In the genomic region with DNA sequence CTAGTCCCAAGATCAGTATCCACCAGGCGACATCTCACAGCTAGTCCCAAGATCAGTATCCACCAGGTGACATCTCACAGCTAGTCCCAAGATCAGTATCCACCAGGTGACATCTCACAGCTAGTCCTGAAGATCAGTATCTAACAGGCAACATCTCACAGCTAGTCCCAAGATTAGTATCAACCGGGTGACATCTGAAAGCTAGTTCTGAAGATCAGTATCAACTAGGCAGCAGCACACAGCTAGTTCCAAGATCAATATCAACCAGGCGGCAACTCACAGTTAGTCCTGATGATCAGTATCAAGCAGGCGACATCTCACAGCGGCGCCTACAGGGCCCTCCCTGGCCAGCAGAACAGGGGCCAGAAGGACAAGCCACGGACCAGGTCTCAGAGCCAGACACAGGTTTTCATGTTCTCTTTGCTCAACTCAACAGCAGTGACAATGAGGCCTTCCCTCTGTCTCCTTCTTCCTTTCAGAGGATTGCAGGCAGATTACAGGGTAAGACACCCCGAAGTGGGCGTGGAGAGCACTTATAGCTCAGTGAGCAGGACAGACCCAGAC, we compare ENCODE assay signal across 30 cellular contexts.
"Had no signal": no experiment of that assay in that cellular context is flagged by ENCODE, and none has a peak within 500 bp of the region (broad histone marks: within the 10 kb centered on the region; RNA-seq: fewer than 3 reads in every experiment).

No MANE protein-coding gene starts in this region.

- ATAC-seq: activated T-cell treated with anti-CD3 and anti-CD28 coated beads, Interleukin-2, amount 50 U/mL, for 72 hours; esophagus mucosa; heart left ventricle; mucosa of descending colon; stimulated activated memory B cell treated with anti-CD40 and anti-IgM and Interleukin-4, amounts not matched to agents 10 μg/mL and 1 μg/mL and 100 μg/mL, for 72 hours; stimulated activated naive CD8-positive, alpha-beta T cell treated with anti-CD3 and anti-CD28 coated beads, Interleukin-15, amount 100 ng/mL, for 72 hours had no signal

- H3K27me3 Mint-ChIP-seq: activated naive CD4-positive, alpha-beta T cell treated with anti-CD3 and anti-CD28 coated beads, Interleukin-2, amount 50 U/mL, for 24 hours; dendritic cell treated with granulocyte-macrophage colony-stimulating factor and Interleukin-4, amounts not matched to agents 40 ng/mL and 50 ng/mL, for 4 days; stimulated activated memory B cell treated with anti-CD40 and anti-IgM and Interleukin-4, amounts not matched to agents 10 μg/mL and 1 μg/mL and 100 μg/mL, for 72 hours; stimulated activated naive CD8-positive, alpha-beta T cell treated with anti-CD3 and anti-CD28 coated beads, Interleukin-15, amount 100 ng/mL, for 72 hours; type B pancreatic cell had no signal

- H3K4me1 ChIP-seq: breast epithelium, heart left ventricle, prostate gland, sigmoid colon, vagina had no signal

- H3K4me1 Mint-ChIP-seq: endodermal cell, nephron had no signal

- DNase-seq: activated CD4-positive, alpha-beta T cell treated with anti-CD3 and anti-CD28 coated beads for 4 hours; activated CD4-positive, alpha-beta T cell treated with anti-CD3 and anti-CD28 coated beads, Interleukin-2, amount 50 U/mL, for 4 hours; activated gamma-delta T cell treated with Interleukin-2 at 50 U/mL for 16 hours; activated T-cell treated with anti-CD3 and anti-CD28 coated beads for 4 hours; activated T-cell treated with anti-CD3 and anti-CD28 coated beads, Interleukin-2, amount 50 U/mL, for 72 hours; central memory CD4-positive, alpha-beta T cell; endodermal cell; foreskin fibroblast; hypothalamus; immature natural killer cell; mesenchymal stem cell; mucosa of descending colon; ovary; retina; small intestine; stimulated activated CD4-positive, alpha-beta T cell treated with anti-CD3 and anti-CD28 coated beads, Interleukin-4, amount 100 ng/mL, for 24 hours; stimulated activated naive CD8-positive, alpha-beta T cell treated with anti-CD3 and anti-CD28 coated beads, Interleukin-15, amount 100 ng/mL, for 72 hours; substantia nigra had no signal

- H3K27me3 ChIP-seq: breast epithelium, heart left ventricle, neutrophil, ovary, sigmoid colon, vagina had no signal

- H3K27ac Mint-ChIP-seq: activated naive CD4-positive, alpha-beta T cell treated with anti-CD3 and anti-CD28 coated beads, Interleukin-2, amount 50 U/mL, for 24 hours; activated T-cell treated with anti-CD3 and anti-CD28 coated beads, Interleukin-2, amount 50 U/mL, for 72 hours; dendritic cell treated with granulocyte-macrophage colony-stimulating factor and Interleukin-4, amounts not matched to agents 40 ng/mL and 50 ng/mL, for 4 days; nephron; stimulated activated memory B cell treated with anti-CD40 and anti-IgM and Interleukin-4, amounts not matched to agents 10 μg/mL and 1 μg/mL and 100 μg/mL, for 72 hours; stimulated activated naive CD8-positive, alpha-beta T cell treated with anti-CD3 and anti-CD28 coated beads, Interleukin-15, amount 100 ng/mL, for 72 hours; type B pancreatic cell had no signal

- H3K27ac ChIP-seq: breast epithelium, heart left ventricle, neutrophil, ovary, prostate gland, sigmoid colon, vagina had no signal

- H3K9me3 ChIP-seq: breast epithelium, heart left ventricle, mucosa of descending colon, neutrophil, ovary, prostate gland, sigmoid colon, vagina had no signal

- H3K9me3 Mint-ChIP-seq: activated naive CD4-positive, alpha-beta T cell treated with anti-CD3 and anti-CD28 coated beads, Interleukin-2, amount 50 U/mL, for 24 hours; activated T-cell treated with anti-CD3 and anti-CD28 coated beads, Interleukin-2, amount 50 U/mL, for 72 hours; dendritic cell treated with granulocyte-macrophage colony-stimulating factor and Interleukin-4, amounts not matched to agents 40 ng/mL and 50 ng/mL, for 4 days; endodermal cell; immature natural killer cell; nephron; stimulated activated memory B cell treated with anti-CD40 and anti-IgM and Interleukin-4, amounts not matched to agents 10 μg/mL and 1 μg/mL and 100 μg/mL, for 72 hours; stimulated activated naive CD8-positive, alpha-beta T cell treated with anti-CD3 and anti-CD28 coated beads, Interleukin-15, amount 100 ng/mL, for 72 hours; type B pancreatic cell had no signal

- H3K4me3 Mint-ChIP-seq: activated naive CD4-positive, alpha-beta T cell treated with anti-CD3 and anti-CD28 coated beads, Interleukin-2, amount 50 U/mL, for 24 hours; activated T-cell treated with anti-CD3 and anti-CD28 coated beads, Interleukin-2, amount 50 U/mL, for 72 hours; dendritic cell treated with granulocyte-macrophage colony-stimulating factor and Interleukin-4, amounts not matched to agents 40 ng/mL and 50 ng/mL, for 4 days; endodermal cell; immature natural killer cell; nephron; stimulated activated memory B cell treated with anti-CD40 and anti-IgM and Interleukin-4, amounts not matched to agents 10 μg/mL and 1 μg/mL and 100 μg/mL, for 72 hours; stimulated activated naive CD8-positive, alpha-beta T cell treated with anti-CD3 and anti-CD28 coated beads, Interleukin-15, amount 100 ng/mL, for 72 hours; type B pancreatic cell had no signal

- H3K36me3 ChIP-seq: breast epithelium, ovary, prostate gland had no signal

- H3K4me3 ChIP-seq: breast epithelium, heart left ventricle, mucosa of descending colon, ovary, prostate gland, sigmoid colon, vagina had no signal
